Comparison of ENCODE assay signal across 30 cellular contexts in genomic region chr16:27588052-27588451, GRCh38.
"Had no signal": no experiment of that assay in that cellular context is flagged by ENCODE, and none has a peak within 500 bp of the region (broad histone marks: within the 10 kb centered on the region; RNA-seq: fewer than 3 reads in every experiment).

No MANE protein-coding gene starts in this region.

- H3K36me3 ChIP-seq: neutrophil, pancreas, thoracic aorta, thyroid gland, vagina had no signal

- H3K27ac Mint-ChIP-seq: natural killer cell treated with Interleukin-12 subunit alpha and Interleukin-12 subunit beta and Interleukin-15 and Interleukin-18, amount 100 ng/mL, for 72 hours; progenitor cell of endocrine pancreas; stimulated activated memory B cell treated with anti-CD40 and anti-IgM and Interleukin-4, amounts not matched to agents 10 μg/mL and 1 μg/mL and 100 μg/mL, for 72 hours; stimulated activated naive CD8-positive, alpha-beta T cell treated with anti-CD3 and anti-CD28 coated beads, Interleukin-15, Interleukin-2, amounts not matched to agents 100 ng/mL and 50 ng/mL, for 24 hours had no signal

- H3K27me3 Mint-ChIP-seq: naive thymus-derived CD8-positive, alpha-beta T cell; natural killer cell treated with Interleukin-12 subunit alpha and Interleukin-12 subunit beta and Interleukin-15 and Interleukin-18, amount 100 ng/mL, for 72 hours; progenitor cell of endocrine pancreas; stimulated activated memory B cell treated with anti-CD40 and anti-IgM and Interleukin-4, amounts not matched to agents 10 μg/mL and 1 μg/mL and 100 μg/mL, for 72 hours; stimulated activated naive CD8-positive, alpha-beta T cell treated with anti-CD3 and anti-CD28 coated beads, Interleukin-15, Interleukin-2, amounts not matched to agents 100 ng/mL and 50 ng/mL, for 24 hours had no signal

- H3K9me3 ChIP-seq: neutrophil, pancreas, psoas muscle, thoracic aorta, thyroid gland, upper lobe of left lung, vagina had no signal

- FAIRE-seq: pancreas, urothelium cell line had no signal

- ATAC-seq: naive thymus-derived CD8-positive, alpha-beta T cell; natural killer cell treated with Interleukin-12 subunit alpha and Interleukin-12 subunit beta and Interleukin-15 and Interleukin-18, amount 100 ng/mL, for 72 hours; pancreas; psoas muscle; right cardiac atrium; sciatic nerve; stimulated activated memory B cell treated with anti-CD40 and anti-IgM and Interleukin-4, amounts not matched to agents 10 μg/mL and 1 μg/mL and 100 μg/mL, for 72 hours had no signal

- H3K4me1 Mint-ChIP-seq: naive thymus-derived CD8-positive, alpha-beta T cell; neural crest cell; stimulated activated memory B cell treated with anti-CD40 and anti-IgM and Interleukin-4, amounts not matched to agents 10 μg/mL and 1 μg/mL and 100 μg/mL, for 72 hours had no signal

- H3K4me3 Mint-ChIP-seq: naive thymus-derived CD8-positive, alpha-beta T cell; natural killer cell treated with Interleukin-12 subunit alpha and Interleukin-12 subunit beta and Interleukin-15 and Interleukin-18, amount 100 ng/mL, for 72 hours; nephron progenitor cell; neural crest cell; stimulated activated memory B cell treated with anti-CD40 and anti-IgM and Interleukin-4, amounts not matched to agents 10 μg/mL and 1 μg/mL and 100 μg/mL, for 72 hours; stimulated activated naive CD8-positive, alpha-beta T cell treated with anti-CD3 and anti-CD28 coated beads, Interleukin-15, Interleukin-2, amounts not matched to agents 100 ng/mL and 50 ng/mL, for 24 hours had no signal

- H3K4me2 ChIP-seq: smooth muscle cell had no signal

- H3K36me3 Mint-ChIP-seq: natural killer cell treated with Interleukin-12 subunit alpha and Interleukin-12 subunit beta and Interleukin-15 and Interleukin-18, amount 100 ng/mL, for 72 hours had no signal

- H3K4me3 ChIP-seq: pancreas, psoas muscle, skin epidermis, smooth muscle cell, spleen, stomach, thoracic aorta, thyroid gland, tibial nerve, upper lobe of left lung, vagina had no signal

- H3K27me3 ChIP-seq: neutrophil, pancreas, spleen, stomach, thyroid gland, tibial nerve, upper lobe of left lung, vagina had no signal

- H3K9me3 Mint-ChIP-seq: natural killer cell treated with Interleukin-12 subunit alpha and Interleukin-12 subunit beta and Interleukin-15 and Interleukin-18, amount 100 ng/mL, for 72 hours; neural crest cell; stimulated activated naive CD8-positive, alpha-beta T cell treated with anti-CD3 and anti-CD28 coated beads, Interleukin-15, Interleukin-2, amounts not matched to agents 100 ng/mL and 50 ng/mL, for 24 hours had no signal

- H3K27ac ChIP-seq: neutrophil, pancreas, psoas muscle, skin epidermis, spleen, stomach, thoracic aorta, thyroid gland, tibial nerve, upper lobe of left lung, vagina had no signal

- DNase-seq: naive thymus-derived CD8-positive, alpha-beta T cell; nephron progenitor cell; nucleus accumbens; pancreas; psoas muscle; right cardiac atrium; spleen; stimulated activated CD4-positive, alpha-beta T cell treated with anti-CD3 and anti-CD28 coated beads, Interleukin-12 subunit alpha, Interleukin-12 subunit beta, amount 100 ng/mL, for 4 hours; stimulated activated CD4-positive, alpha-beta T cell treated with anti-CD3 and anti-CD28 coated beads, Interleukin-1b, Interleukin-23, amount 100 ng/mL, for 48 hours; stimulated activated CD4-positive, alpha-beta T cell treated with anti-CD3 and anti-CD28 coated beads, Interleukin-4, amount 100 ng/mL, for 1 hour; stimulated activated CD4-positive, alpha-beta T cell treated with anti-CD3 and anti-CD28 coated beads, Interleukin-4, amount 100 ng/mL, for 4 hours; stimulated activated CD8-positive, alpha-beta memory T cell treated with anti-CD3 and anti-CD28 coated beads, Interleukin-4, amount 100 ng/mL, for 48 hours; stimulated activated naive CD4-positive, alpha-beta T cell treated with Interleukin-2 at 50 U/mL for 16 hours; stomach; thyroid gland; trophoblast cell; upper lobe of left lung had no signal

- H3K4me1 ChIP-seq: pancreas, psoas muscle, spleen, stomach, tibial nerve, upper lobe of left lung, vagina had no signal
